ENCODE assay signal across 1 cellular context in the genomic region with DNA sequence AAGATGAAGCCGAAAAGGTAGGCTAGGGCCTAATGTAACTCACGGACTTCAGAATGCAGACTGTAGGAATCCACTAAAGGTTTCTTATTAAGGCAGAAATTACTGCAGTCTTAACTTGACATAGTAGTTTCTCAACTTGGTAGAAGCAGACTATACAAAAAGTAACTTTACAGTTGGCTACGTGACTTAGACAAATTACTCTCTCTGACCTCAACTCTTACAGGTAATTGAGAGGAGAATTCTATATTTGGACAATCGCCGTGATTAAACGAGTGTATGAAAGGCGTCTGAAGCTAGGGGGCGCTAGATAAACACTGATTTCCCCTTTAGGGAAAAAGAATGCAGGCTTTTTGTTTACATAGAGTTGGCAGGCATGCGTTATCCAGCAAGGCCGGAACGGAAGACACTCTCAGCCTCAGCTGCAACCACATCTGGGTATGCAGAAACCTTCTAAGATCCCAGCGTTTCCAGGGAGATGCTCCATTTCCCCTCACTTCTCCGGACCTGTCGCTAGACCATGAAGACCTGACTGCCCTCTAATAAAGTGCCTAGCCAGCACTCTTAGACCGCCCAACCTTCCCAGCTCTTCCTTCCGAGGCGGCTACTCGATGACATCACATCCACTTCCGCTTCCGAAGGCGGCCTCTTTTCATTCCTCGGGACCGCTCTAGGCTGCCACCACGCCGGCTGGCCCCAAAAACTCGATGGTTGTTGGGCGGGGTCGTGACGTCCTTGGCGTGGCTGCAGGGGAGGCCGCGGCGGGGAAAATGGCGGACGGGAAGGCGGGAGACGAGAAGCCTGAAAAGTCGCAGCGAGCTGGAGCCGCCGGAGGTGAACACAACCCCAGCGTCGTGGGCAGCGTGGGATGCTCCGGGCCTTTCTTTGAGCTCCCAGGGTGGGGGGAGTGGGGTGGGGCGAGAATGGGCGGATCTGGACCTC.
TF ChIP-seq lines count a peak whose summit lies in the region.

Gene PCNP, plus strand, starts transcription at position 732 of the 939 bp plus-strand sequence. Its CDS starts 36 bp downstream, at position 768.

TF ChIP-seq in HepG2, 621 proteins besides CTCF, POLR2A, EP300 and RAD21 (continued from another document and continues in another):
- TF ChIP-seq TBL1XR1 (IDR thresholded peaks at IDR 0.05; ENCODE audit: borderline replicate concordance, low read length, partially characterized antibody) (no peak), KDM5B (CRISPR knock-in tag; IDR thresholded peaks at IDR 0.05; ENCODE audit: borderline replicate concordance) (no peak; the same call in 1 of the 2 replicates), ZNF207 (IDR thresholded peaks at IDR 0.05; ENCODE audit: borderline replicate concordance) (no peak), THAP11 (CRISPR knock-in tag; IDR thresholded peaks at IDR 0.05) (peak; percentile 94), ZNF24 (IDR thresholded peaks at IDR 0.05) (no peak), ZNF512B (CRISPR knock-in tag; IDR thresholded peaks at IDR 0.05; ENCODE audit: borderline replicate concordance) (no peak), ZFP1 (CRISPR knock-in tag; IDR thresholded peaks at IDR 0.05) (peak; percentile 56; the same call in 1 of the 2 replicates), ERF (CRISPR knock-in tag; IDR thresholded peaks at IDR 0.05) (0 out of 2 replicates have a peak, but pooled peaks have one; percentile 24), MZF1 (CRISPR knock-in tag; IDR thresholded peaks at IDR 0.05; ENCODE audit: borderline replicate concordance) (no peak), HHEX (CRISPR knock-in tag; IDR thresholded peaks at IDR 0.05) (no peak), TEAD3 (CRISPR knock-in tag; optimal IDR thresholded peaks at IDR 0.05; ENCODE audit: borderline replicate concordance) (peak; percentile 97), ZNF430 (CRISPR knock-in tag; IDR thresholded peaks at IDR 0.05) (peak; percentile 78; the same call in 1 of the 2 replicates), EEA1 (CRISPR knock-in tag; IDR thresholded peaks at IDR 0.05; ENCODE audit: borderline replicate concordance) (0 out of 2 replicates have a peak, but pooled peaks have one; percentile 7), TAF1 (CRISPR knock-in tag; IDR thresholded peaks at IDR 0.05) (peak; percentile 93), POLR2AphosphoS5 (IDR thresholded peaks at IDR 0.05; ENCODE audit: low read depth, low read length) (peak; percentile 91), ZNF674 (CRISPR knock-in tag; IDR thresholded peaks at IDR 0.05; ENCODE audit: low read depth) (no peak), FOXA3 (CRISPR knock-in tag; IDR thresholded peaks at IDR 0.05) (peak; percentile 69), HMGXB4 (CRISPR knock-in tag; IDR thresholded peaks at IDR 0.05; ENCODE audit: borderline replicate concordance in 1 of 2, low read depth in 1 of 2) (peak; percentile 76 to 83), CBX2 (IDR thresholded peaks at IDR 0.05; ENCODE audit: low read depth, low read length) (no peak), CBX2 (CRISPR knock-in tag; IDR thresholded peaks at IDR 0.05; ENCODE audit: low read depth) (no peak), CHCHD3 (CRISPR knock-in tag; IDR thresholded peaks at IDR 0.05) (no peak), ZNF337 (CRISPR knock-in tag; IDR thresholded peaks at IDR 0.05; ENCODE audit: borderline replicate concordance, low read depth) (no peak), TSC22D2 (CRISPR knock-in tag; IDR thresholded peaks at IDR 0.05; ENCODE audit: borderline replicate concordance) (no peak; the same call in 1 of the 2 replicates), NFE2L2 (IDR thresholded peaks at IDR 0.05; ENCODE audit: low read length) (no peak), ZBTB7A (CRISPR knock-in tag; IDR thresholded peaks at IDR 0.05) (peak; percentile 43; the same call in 1 of the 2 replicates), CAMTA2 (CRISPR knock-in tag; IDR thresholded peaks at IDR 0.05; ENCODE audit: borderline replicate concordance) (no peak), MAFF (IDR thresholded peaks at IDR 0.05; ENCODE audit: low read depth, low read length) (peak; percentile 96), PTBP1 (IDR thresholded peaks at IDR 0.05; ENCODE audit: low read depth, low read length, poor library complexity, severe bottlenecking) (no peak), ZNF878 (CRISPR knock-in tag; IDR thresholded peaks at IDR 0.05) (peak; percentile 43; the same call in 1 of the 2 replicates), ONECUT2 (CRISPR knock-in tag; IDR thresholded peaks at IDR 0.05) (no peak), PHB2 (IDR thresholded peaks at IDR 0.05; ENCODE audit: partially characterized antibody) (no peak), CEBPG (CRISPR knock-in tag; IDR thresholded peaks at IDR 0.05) (peak; percentile 26; the same call in 1 of the 2 replicates), ARNT (IDR thresholded peaks at IDR 0.05) (no peak), GFI1 (CRISPR knock-in tag; IDR thresholded peaks at IDR 0.05; ENCODE audit: borderline replicate concordance) (no peak)
- TF ChIP-seq, protein P1, sequence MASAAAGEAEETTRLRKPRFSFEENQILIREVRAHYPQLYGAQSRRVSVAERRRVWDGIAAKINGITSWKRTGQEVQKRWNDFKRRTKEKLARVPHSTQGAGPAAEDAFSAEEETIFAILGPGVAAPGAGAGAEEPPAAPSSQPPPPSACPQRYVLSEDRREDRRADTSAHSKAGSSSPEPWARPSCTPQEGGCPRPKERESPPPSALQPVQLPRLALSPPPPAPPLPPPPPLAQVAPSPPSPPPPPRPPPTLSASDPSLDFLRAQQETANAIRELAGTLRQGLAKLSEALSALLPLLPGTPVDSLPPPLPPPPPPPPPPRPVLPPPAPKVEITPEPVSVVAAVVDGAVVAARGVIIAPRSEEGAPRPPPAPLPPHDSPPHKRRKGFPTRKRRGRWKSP (CRISPR knock-in tag; IDR thresholded peaks at IDR 0.05) = no peak
- TF ChIP-seq, protein P2, sequence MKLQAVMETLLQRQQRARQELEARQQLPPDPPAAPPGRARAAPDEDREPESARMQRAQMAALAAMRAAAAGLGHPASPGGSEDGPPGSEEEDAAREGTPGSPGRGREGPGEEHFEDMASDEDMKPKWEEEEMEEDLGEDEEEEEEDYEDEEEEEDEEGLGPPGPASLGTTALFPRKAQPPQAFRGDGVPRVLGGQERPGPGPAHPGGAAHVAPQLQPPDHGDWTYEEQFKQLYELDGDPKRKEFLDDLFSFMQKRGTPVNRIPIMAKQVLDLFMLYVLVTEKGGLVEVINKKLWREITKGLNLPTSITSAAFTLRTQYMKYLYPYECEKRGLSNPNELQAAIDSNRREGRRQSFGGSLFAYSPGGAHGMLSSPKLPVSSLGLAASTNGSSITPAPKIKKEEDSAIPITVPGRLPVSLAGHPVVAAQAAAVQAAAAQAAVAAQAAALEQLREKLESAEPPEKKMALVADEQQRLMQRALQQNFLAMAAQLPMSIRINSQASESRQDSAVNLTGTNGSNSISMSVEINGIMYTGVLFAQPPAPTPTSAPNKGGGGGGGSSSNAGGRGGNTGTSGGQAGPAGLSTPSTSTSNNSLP (IDR thresholded peaks at IDR 0.05; ENCODE audit: low read depth, low read length) = peak; percentile 96
- TF ChIP-seq, protein P3, sequence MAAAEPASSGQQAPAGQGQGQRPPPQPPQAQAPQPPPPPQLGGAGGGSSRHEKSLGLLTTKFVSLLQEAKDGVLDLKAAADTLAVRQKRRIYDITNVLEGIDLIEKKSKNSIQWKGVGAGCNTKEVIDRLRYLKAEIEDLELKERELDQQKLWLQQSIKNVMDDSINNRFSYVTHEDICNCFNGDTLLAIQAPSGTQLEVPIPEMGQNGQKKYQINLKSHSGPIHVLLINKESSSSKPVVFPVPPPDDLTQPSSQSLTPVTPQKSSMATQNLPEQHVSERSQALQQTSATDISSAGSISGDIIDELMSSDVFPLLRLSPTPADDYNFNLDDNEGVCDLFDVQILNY (CRISPR knock-in tag; conservative IDR thresholded peaks at IDR 0.05) = peak; percentile 54; the same call in 1 of the 2 replicates
- TF ChIP-seq, protein P4, sequence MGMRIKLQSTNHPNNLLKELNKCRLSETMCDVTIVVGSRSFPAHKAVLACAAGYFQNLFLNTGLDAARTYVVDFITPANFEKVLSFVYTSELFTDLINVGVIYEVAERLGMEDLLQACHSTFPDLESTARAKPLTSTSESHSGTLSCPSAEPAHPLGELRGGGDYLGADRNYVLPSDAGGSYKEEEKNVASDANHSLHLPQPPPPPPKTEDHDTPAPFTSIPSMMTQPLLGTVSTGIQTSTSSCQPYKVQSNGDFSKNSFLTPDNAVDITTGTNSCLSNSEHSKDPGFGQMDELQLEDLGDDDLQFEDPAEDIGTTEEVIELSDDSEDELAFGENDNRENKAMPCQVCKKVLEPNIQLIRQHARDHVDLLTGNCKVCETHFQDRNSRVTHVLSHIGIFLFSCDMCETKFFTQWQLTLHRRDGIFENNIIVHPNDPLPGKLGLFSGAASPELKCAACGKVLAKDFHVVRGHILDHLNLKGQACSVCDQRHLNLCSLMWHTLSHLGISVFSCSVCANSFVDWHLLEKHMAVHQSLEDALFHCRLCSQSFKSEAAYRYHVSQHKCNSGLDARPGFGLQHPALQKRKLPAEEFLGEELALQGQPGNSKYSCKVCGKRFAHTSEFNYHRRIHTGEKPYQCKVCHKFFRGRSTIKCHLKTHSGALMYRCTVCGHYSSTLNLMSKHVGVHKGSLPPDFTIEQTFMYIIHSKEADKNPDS (CRISPR knock-in tag; IDR thresholded peaks at IDR 0.05) = peak; percentile 78; the same call in 1 of the 2 replicates
- TF ChIP-seq, protein P5, sequence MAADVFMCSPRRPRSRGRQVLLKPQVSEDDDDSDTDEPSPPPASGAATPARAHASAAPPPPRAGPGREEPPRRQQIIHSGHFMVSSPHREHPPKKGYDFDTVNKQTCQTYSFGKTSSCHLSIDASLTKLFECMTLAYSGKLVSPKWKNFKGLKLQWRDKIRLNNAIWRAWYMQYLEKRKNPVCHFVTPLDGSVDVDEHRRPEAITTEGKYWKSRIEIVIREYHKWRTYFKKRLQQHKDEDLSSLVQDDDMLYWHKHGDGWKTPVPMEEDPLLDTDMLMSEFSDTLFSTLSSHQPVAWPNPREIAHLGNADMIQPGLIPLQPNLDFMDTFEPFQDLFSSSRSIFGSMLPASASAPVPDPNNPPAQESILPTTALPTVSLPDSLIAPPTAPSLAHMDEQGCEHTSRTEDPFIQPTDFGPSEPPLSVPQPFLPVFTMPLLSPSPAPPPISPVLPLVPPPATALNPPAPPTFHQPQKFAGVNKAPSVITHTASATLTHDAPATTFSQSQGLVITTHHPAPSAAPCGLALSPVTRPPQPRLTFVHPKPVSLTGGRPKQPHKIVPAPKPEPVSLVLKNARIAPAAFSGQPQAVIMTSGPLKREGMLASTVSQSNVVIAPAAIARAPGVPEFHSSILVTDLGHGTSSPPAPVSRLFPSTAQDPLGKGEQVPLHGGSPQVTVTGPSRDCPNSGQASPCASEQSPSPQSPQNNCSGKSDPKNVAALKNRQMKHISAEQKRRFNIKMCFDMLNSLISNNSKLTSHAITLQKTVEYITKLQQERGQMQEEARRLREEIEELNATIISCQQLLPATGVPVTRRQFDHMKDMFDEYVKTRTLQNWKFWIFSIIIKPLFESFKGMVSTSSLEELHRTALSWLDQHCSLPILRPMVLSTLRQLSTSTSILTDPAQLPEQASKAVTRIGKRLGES (CRISPR knock-in tag; IDR thresholded peaks at IDR 0.05; ENCODE audit: borderline replicate concordance) = no peak
- TF ChIP-seq, protein P6, sequence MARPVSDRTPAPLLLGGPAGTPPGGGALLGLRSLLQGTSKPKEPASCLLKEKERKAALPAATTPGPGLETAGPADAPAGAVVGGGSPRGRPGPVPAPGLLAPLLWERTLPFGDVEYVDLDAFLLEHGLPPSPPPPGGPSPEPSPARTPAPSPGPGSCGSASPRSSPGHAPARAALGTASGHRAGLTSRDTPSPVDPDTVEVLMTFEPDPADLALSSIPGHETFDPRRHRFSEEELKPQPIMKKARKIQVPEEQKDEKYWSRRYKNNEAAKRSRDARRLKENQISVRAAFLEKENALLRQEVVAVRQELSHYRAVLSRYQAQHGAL (CRISPR knock-in tag; IDR thresholded peaks at IDR 0.05; ENCODE audit: not compliant biosample characterization) = no peak
- TF ChIP-seq, protein P7, sequence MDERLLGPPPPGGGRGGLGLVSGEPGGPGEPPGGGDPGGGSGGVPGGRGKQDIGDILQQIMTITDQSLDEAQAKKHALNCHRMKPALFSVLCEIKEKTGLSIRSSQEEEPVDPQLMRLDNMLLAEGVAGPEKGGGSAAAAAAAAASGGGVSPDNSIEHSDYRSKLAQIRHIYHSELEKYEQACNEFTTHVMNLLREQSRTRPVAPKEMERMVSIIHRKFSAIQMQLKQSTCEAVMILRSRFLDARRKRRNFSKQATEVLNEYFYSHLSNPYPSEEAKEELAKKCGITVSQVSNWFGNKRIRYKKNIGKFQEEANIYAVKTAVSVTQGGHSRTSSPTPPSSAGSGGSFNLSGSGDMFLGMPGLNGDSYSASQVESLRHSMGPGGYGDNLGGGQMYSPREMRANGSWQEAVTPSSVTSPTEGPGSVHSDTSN (CRISPR knock-in tag; IDR thresholded peaks at IDR 0.05) = no peak
